In genomic region chr1:25757151-25757845, GRCh38 we compare ENCODE assay signal across 17 cellular contexts. TPM values are rescaled to one million over a fixed set of nuclear protein-coding genes. Genes with fewer than 3 reads are reported as not detected.
DNase-seq lines count a peak whose midpoint lies in the region; ATAC-seq and TF ChIP-seq lines count a peak whose summit lies in the region.
"Had no signal": no experiment of that assay in that cellular context is flagged by ENCODE, and none has a peak within 500 bp of the region (broad histone marks: within the 10 kb centered on the region; RNA-seq: fewer than 3 reads in every experiment).

No MANE protein-coding gene starts in this region.

- no peak for TF ChIP-seq CTCF in VCaP (conservative IDR thresholded peaks at IDR 0.05)
- no peak for TF ChIP-seq CTCF in OCI-LY7 (conservative IDR thresholded peaks at IDR 0.05; ENCODE audit: low read length)
- no peak for TF ChIP-seq CTCF in nephron progenitor cell (IDR thresholded peaks at IDR 0.05)

- POLR2A ChIA-PET in naive thymus-derived CD8-positive, alpha-beta T cell (lab: Charles Lee) = interaction anchor here (0.5 kb wide), 1 partner anchor 33 kb away, joined by 4 read pairs; no protein-coding TSS in a partner anchor
- POLR2A ChIA-PET in OCI-LY7 (lab: Charles Lee) = no interaction called here

- no peaks in the 10 kb centered on the region for H3K79me2 ChIP-seq in OCI-LY7 (ENCODE audit: insufficient read depth, low read depth, low read length)

- no peak overlapping the region for H3K4me2 ChIP-seq in OCI-LY7 (ENCODE audit: low read length)

- peak overlapping the region in 2 of 3 donors; percentile 62 to 88 for H3K27ac Mint-ChIP-seq in CD4-positive, CD25-positive, alpha-beta regulatory T cell
- H3K27ac Mint-ChIP-seq in naive thymus-derived CD8-positive, alpha-beta T cell = peak overlapping the region; percentile 24 to 98 (median 84)
- no peak overlapping the region for H3K27ac Mint-ChIP-seq in nephron progenitor cell

- H3K36me3 Mint-ChIP-seq in CD4-positive, CD25-positive, alpha-beta regulatory T cell = peaks cover 4% of the 10 kb centered on the region
- H3K36me3 Mint-ChIP-seq in naive thymus-derived CD8-positive, alpha-beta T cell = peaks cover 0 to 50% (median 5%) of the 10 kb centered on the region in 3 donors
- no peaks in the 10 kb centered on the region for H3K36me3 Mint-ChIP-seq in nephron progenitor cell (ENCODE audit: low read depth)

- no TSS peak for BruUV-seq in OCI-LY7 (replicated peaks; lab: Mats Ljungman, UMichigan)

- peaks cover 18% of the 10 kb centered on the region for H3K4me1 ChIP-seq in CD4-positive, CD25-positive, alpha-beta regulatory T cell (ENCODE audit: control insufficient read depth, insufficient read depth, low read length, poor library complexity, severe bottlenecking)
- H3K4me1 ChIP-seq in OCI-LY7 (ENCODE audit: insufficient read depth, low read length, poor library complexity, severe bottlenecking) = peaks cover 10% of the 10 kb centered on the region

- H3K9me2 ChIP-seq in OCI-LY7 (ENCODE audit: insufficient read depth, low read length) = no peaks in the 10 kb centered on the region

- H3K4me3 Mint-ChIP-seq in CD4-positive, CD25-positive, alpha-beta regulatory T cell = no peak overlapping the region
- H3K4me3 Mint-ChIP-seq in naive thymus-derived CD8-positive, alpha-beta T cell = no peak overlapping the region
- no peak overlapping the region for H3K4me3 Mint-ChIP-seq in nephron progenitor cell

- H3K27me3 ChIP-seq in CD4-positive, CD25-positive, alpha-beta regulatory T cell (ENCODE audit: control insufficient read depth, insufficient read depth, low read length) = no peaks in the 10 kb centered on the region
- H3K27me3 ChIP-seq in H7 (ENCODE audit: control insufficient read depth, insufficient read depth, low read length) = no peaks in the 10 kb centered on the region; the same call in 1 of the 2 replicates

- intact Hi-C loops in OCI-LY7 (cut with micrococcal nuclease; ENCODE audit: unreplicated experiment) = no loop called here

- H3K4me3 ChIP-seq in CD4-positive, CD25-positive, alpha-beta regulatory T cell (ENCODE audit: low read depth, low read length) = no peak overlapping the region
- 0 out of 2 replicates have a peak overlapping the region, but pooled peaks have one; percentile 1 for H3K4me3 ChIP-seq in H7 (ENCODE audit: insufficient read depth, low read depth, low read length)
- no peak overlapping the region for H3K4me3 ChIP-seq in OCI-LY7 (ENCODE audit: low read depth, low read length, poor library complexity, severe bottlenecking)

- peaks cover 4% of the 10 kb centered on the region for H3K27me3 Mint-ChIP-seq in CD4-positive, CD25-positive, alpha-beta regulatory T cell
- no peaks in the 10 kb centered on the region for H3K27me3 Mint-ChIP-seq in naive thymus-derived CD8-positive, alpha-beta T cell
- peaks cover 44% of the 10 kb centered on the region for H3K27me3 Mint-ChIP-seq in nephron progenitor cell (ENCODE audit: low read depth, poor library complexity)

- H3K4me1 Mint-ChIP-seq in CD4-positive, CD25-positive, alpha-beta regulatory T cell = peaks cover 5 to 33% (median 8%) of the 10 kb centered on the region in 4 donors
- peaks cover 25 to 61% (median 43%) of the 10 kb centered on the region in 4 donors for H3K4me1 Mint-ChIP-seq in naive thymus-derived CD8-positive, alpha-beta T cell
- H3K4me1 Mint-ChIP-seq in nephron progenitor cell = peaks cover 44% of the 10 kb centered on the region

- ATAC-seq in CD4-positive, CD25-positive, alpha-beta regulatory T cell (ENCODE audit: low read depth in 2 of 2) = no peak
- ATAC-seq in naive thymus-derived CD8-positive, alpha-beta T cell = no peak
- ATAC-seq in GM19023 (IDR thresholded peaks at IDR 0.05; ENCODE audit: unreplicated experiment) = no peak

- H3K9me3 Mint-ChIP-seq in CD4-positive, CD25-positive, alpha-beta regulatory T cell = no peaks in the 10 kb centered on the region
- H3K9me3 Mint-ChIP-seq in naive thymus-derived CD8-positive, alpha-beta T cell = no peaks in the 10 kb centered on the region
- no peaks in the 10 kb centered on the region for H3K9me3 Mint-ChIP-seq in nephron progenitor cell

- no peak for DNase-seq in CD4-positive, CD25-positive, alpha-beta regulatory T cell
- no peak for DNase-seq in H7
- no peak for DNase-seq in naive thymus-derived CD8-positive, alpha-beta T cell
- no peak for DNase-seq in NCI-H226
- no peak for DNase-seq in OCI-LY7 (ENCODE audit: low spot score)
- no peak for DNase-seq in nephron progenitor cell
- DNase-seq: COR-L47, DMS 273 treated with DMSO at 0.1 percent for 48 hours, GDM1, GOT3, MV-4-11, NCI-H187, OCI-M1, Right ventricle myocardium superior had no signal

- H3K9me3 ChIP-seq in CD4-positive, CD25-positive, alpha-beta regulatory T cell (ENCODE audit: control insufficient read depth in 2 of 2, low read length in 2 of 2) = no peaks in the 10 kb centered on the region
- no peaks in the 10 kb centered on the region for H3K9me3 ChIP-seq in OCI-LY7 (ENCODE audit: low read length)

- H3K27ac ChIP-seq in CD4-positive, CD25-positive, alpha-beta regulatory T cell (ENCODE audit: insufficient read depth, low read length, poor library complexity, severe bottlenecking) = no peak overlapping the region
- peak overlapping the region; percentile 14; the same call in 1 of the 2 replicates for H3K27ac ChIP-seq in VCaP
- H3K27ac ChIP-seq in OCI-LY7 (ENCODE audit: low read depth, low read length, poor library complexity, severe bottlenecking) = no peak overlapping the region
- H3K27ac ChIP-seq: C4-2B had no signal

- CTCF ChIA-PET in OCI-LY7 (lab: Charles Lee; ENCODE audit: unreplicated experiment) = interaction anchor here (0.6 kb wide), 1 partner anchor 53 kb away, joined by 3 read pairs; no protein-coding TSS in a partner anchor

- no peaks in the 10 kb centered on the region for H4K20me1 ChIP-seq in OCI-LY7 (ENCODE audit: insufficient read depth, low read length)

- H3K36me3 ChIP-seq in CD4-positive, CD25-positive, alpha-beta regulatory T cell (ENCODE audit: control insufficient read depth, insufficient read depth, low read length) = no peaks in the 10 kb centered on the region
- H3K36me3 ChIP-seq in H7 (replicated peaks; ENCODE audit: control insufficient read depth, insufficient read depth, low read length) = no peaks in the 10 kb centered on the region
- H3K36me3 ChIP-seq in OCI-LY7 (ENCODE audit: insufficient read depth, low read length) = no peaks in the 10 kb centered on the region

- no peak overlapping the region for H2AFZ ChIP-seq in OCI-LY7 (ENCODE audit: low read length)

RNA-seq across cellular contexts. Expression of gene SELENON, which starts 42.7 kb away (rescaled TPM):
- total RNA-seq in CD4-positive, CD25-positive, alpha-beta regulatory T cell = 19.2 TPM
- 1 to 10 TPM; 1.2 to 2.7 (median 2.0) TPM for polyA plus RNA-seq in CD4-positive, CD25-positive, alpha-beta regulatory T cell
- 108 and 139 TPM in 2 replicates for total RNA-seq in H7 (2014; rRNA removed; shearing (Covaris generic))
- 10 to 100 TPM; 19.2 to 20.4 TPM for total RNA-seq in naive thymus-derived CD8-positive, alpha-beta T cell
- 1 to 10 TPM; 2.6 to 7.0 (median 2.7) TPM for polyA plus RNA-seq in naive thymus-derived CD8-positive, alpha-beta T cell
- total RNA-seq in OCI-LY7 (2014; rRNA removed; shearing (Covaris generic)) = 5.6 and 9.9 TPM in 2 replicates
- total RNA-seq in OCI-LY7 (2022) = 28.1 and 28.3 TPM in 2 replicates
